1 cellular context compared by ENCODE assay signal in the genomic region with DNA sequence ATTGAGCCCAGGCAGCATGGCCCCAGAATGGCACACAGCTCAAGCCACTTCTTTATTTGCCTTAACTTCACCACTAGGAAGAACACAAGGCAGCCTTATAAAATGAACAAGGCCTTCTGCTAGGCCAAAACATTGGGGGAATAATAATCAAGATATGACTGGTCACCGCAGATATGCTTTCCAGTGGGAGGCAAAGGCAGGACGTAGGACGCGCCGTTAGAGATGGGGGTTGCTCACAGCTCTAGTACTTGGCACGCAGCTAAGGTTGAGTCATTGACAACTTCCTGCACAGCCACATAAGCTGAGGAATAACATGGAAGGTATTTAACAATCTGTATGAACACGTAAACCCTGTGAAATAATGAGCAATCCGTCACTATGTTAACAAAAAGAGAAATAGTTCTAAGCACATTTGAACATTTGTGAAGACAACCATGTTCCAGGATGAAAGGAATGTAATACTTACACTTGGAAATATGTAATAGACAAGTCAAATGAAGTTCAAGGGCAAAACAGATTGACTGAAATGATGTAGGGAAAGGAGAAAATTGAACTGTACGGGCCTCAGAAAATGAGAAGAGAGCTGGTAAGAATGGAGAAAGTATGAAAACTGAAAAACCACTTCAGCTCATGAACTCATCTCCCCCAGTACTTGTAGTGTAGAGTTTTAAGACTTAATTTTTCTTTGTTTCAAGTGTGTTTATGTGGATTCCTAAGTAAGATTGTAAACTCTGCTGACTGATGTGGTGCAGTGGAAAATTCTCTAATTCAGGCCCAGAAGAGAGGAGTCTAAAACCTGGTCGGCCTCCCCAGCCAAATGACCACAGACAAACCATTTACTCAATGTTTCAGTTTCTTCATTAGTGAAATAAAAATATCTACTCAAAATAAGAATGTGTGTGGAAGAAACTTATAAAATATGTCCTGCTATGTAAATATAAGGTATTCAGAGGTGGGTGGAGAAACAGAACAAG.
A peak's percentile ranks its signal among the peaks of the same experiment; 100 is the strongest.
TF ChIP-seq lines count a peak whose summit lies in the region.

No MANE protein-coding gene starts in this region.

TF ChIP-seq in PFSK-1, 5 proteins besides CTCF, POLR2A, EP300 and RAD21 (continued from another document):
- no peak for TF ChIP-seq POLR2AphosphoS5 (IDR thresholded peaks at IDR 0.05; ENCODE audit: low read depth, low read length)
- TF ChIP-seq FOXP2 (optimal IDR thresholded peaks at IDR 0.05; ENCODE audit: borderline replicate concordance, extremely low read depth, extremely low read length, insufficient read depth), result peak; percentile 90
- TF ChIP-seq SIN3A (IDR thresholded peaks at IDR 0.05; ENCODE audit: borderline replicate concordance, insufficient read depth, low read length), result peak; percentile 63; the same call in 1 of the 2 replicates
- TF ChIP-seq TAF1 (IDR thresholded peaks at IDR 0.05; ENCODE audit: borderline replicate concordance, insufficient read depth, low read length), result no peak
